ENCODE assay signal across 14 cellular contexts in the genomic region with DNA sequence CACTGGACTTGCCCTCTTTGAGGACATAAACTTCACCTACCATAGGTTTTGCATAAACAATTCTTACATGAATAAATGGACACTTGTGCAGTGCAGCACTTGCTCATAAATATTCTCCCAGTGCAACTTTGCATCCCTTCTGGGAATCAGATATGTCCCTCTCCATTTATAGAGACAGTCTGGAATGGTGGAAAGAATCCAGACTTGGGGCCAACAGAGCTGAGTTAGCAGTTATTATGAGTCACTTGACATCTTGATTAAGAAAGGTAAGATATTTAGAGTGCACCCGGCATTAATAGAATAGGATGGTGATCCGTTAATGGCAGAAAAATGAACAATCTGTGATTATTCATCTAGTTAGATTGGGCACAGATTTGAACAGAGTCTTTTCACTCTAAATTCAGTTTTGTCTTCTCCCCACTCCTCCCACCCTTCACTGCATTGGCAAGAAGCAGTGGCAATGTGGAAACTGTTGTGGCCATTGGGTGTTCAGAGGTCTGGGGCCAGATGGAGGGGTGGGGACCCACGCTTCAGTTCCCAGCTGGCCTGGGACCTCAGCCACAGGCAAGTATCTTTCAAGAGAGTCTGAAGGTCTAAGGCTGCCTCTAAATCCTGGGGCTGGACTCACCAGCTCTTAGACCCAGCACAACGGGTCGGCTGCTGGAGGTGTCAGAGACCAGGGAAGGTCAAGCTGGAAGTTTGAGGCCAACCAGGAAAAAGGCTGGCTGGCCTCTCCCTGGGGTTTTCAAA. TPM values are rescaled to one million over a fixed set of nuclear protein-coding genes. Genes with fewer than 3 reads are reported as not detected.
DNase-seq lines count a peak whose midpoint lies in the region; ATAC-seq, FAIRE-seq and TF ChIP-seq lines count a peak whose summit lies in the region.
"Had no signal": no experiment of that assay in that cellular context is flagged by ENCODE, and none has a peak within 500 bp of the region (broad histone marks: within the 10 kb centered on the region; RNA-seq: fewer than 3 reads in every experiment).

No MANE protein-coding gene starts in this region.

- H3K4me1 Mint-ChIP-seq in brain (peaks cover 28% of the 10 kb centered on the region), neural progenitor cell (peaks cover 22% of the 10 kb centered on the region)
- H3K4me1 Mint-ChIP-seq: CD4-positive, CD25-positive, alpha-beta regulatory T cell had no signal

- no peak for TF ChIP-seq CTCF in brain (conservative IDR thresholded peaks at IDR 0.05)
- TF ChIP-seq CTCF in kidney (IDR thresholded peaks at IDR 0.05; ENCODE audit: borderline replicate concordance, extremely low read depth, insufficient read depth), result no peak
- no peak for TF ChIP-seq CTCF in upper lobe of right lung (IDR thresholded peaks at IDR 0.05)
- no peak for TF ChIP-seq CTCF in neural progenitor cell (IDR thresholded peaks at IDR 0.05)

- H3K36me3 ChIP-seq in kidney (ENCODE audit: control insufficient read depth in 1 of 2, insufficient read depth in 2 of 2, low read length in 2 of 2) (no peaks in the 10 kb centered on the region), upper lobe of right lung (no peaks in the 10 kb centered on the region), neural progenitor cell (no peaks in the 10 kb centered on the region)
- H3K36me3 ChIP-seq: thoracic aorta had no signal

- H3K4me3 ChIP-seq in kidney (ENCODE audit: low read length in 2 of 2) (no peak overlapping the region), upper lobe of right lung (no peak overlapping the region), neural progenitor cell (no peak overlapping the region)
- H3K4me3 ChIP-seq: thoracic aorta had no signal

- no peaks in the 10 kb centered on the region for H3K27me3 ChIP-seq in upper lobe of right lung
- no peaks in the 10 kb centered on the region for H3K27me3 ChIP-seq in neural progenitor cell

- H3F3A ChIP-seq in neural progenitor cell (ENCODE audit: low read depth), result no peaks in the 10 kb centered on the region

- H3K4me2 ChIP-seq in neural progenitor cell, result no peak overlapping the region

- H3K9me3 Mint-ChIP-seq in brain, result peaks cover 0 to 3% (median 0%) of the 10 kb centered on the region in 5 experiments
- peaks cover 4% of the 10 kb centered on the region for H3K9me3 Mint-ChIP-seq in neural progenitor cell
- H3K9me3 Mint-ChIP-seq: activated CD8-positive, alpha-beta T cell treated with anti-CD3 and anti-CD28 coated beads for 36 hours; activated T-helper 2 cell treated with anti-CD3 and anti-CD28 coated beads, Interferon-gamma antibody, Interleukin-2, Interleukin-4, amounts not matched to agents 10 μg/mL and 5 μg/mL and 100 μg/mL, durations not matched to agents 14 hours and 24 hours and 36 hours had no signal

- no peak for FAIRE-seq in kidney (lab: Jason Lieb, UNC)

- H3K9ac ChIP-seq in kidney (ENCODE audit: low read length in 2 of 2) (no peak overlapping the region), neural progenitor cell (no peak overlapping the region)

- DNase-seq in M059J (ENCODE audit: low read depth), result peak; percentile 73
- DNase-seq in kidney, result peak; percentile 73
- no peak for DNase-seq in upper lobe of right lung
- DNase-seq in neural progenitor cell (ENCODE audit: low spot score), result no peak
- DNase-seq in central memory CD4-positive, alpha-beta T cell, result no peak
- no peak for DNase-seq in DMS53 treated with DMSO at 0.1 percent for 48 hours (lab: John Stamatoyannopoulos, UW; ENCODE audit: unreplicated experiment)
- DNase-seq: activated CD8-positive, alpha-beta T cell treated with anti-CD3 and anti-CD28 coated beads for 36 hours; CD4-positive, CD25-positive, alpha-beta regulatory T cell; posterior cingulate gyrus had no signal

- H3K4me3 Mint-ChIP-seq in brain, result no peak overlapping the region
- no peak overlapping the region for H3K4me3 Mint-ChIP-seq in neural progenitor cell
- H3K4me3 Mint-ChIP-seq: activated CD8-positive, alpha-beta T cell treated with anti-CD3 and anti-CD28 coated beads for 36 hours; CD4-positive, CD25-positive, alpha-beta regulatory T cell had no signal

- ATAC-seq in upper lobe of right lung, result peak; percentile 31
- ATAC-seq: activated CD8-positive, alpha-beta T cell treated with anti-CD3 and anti-CD28 coated beads for 36 hours had no signal

- H3K9me3 ChIP-seq in kidney (ENCODE audit: control insufficient read depth in 1 of 2, low read length in 2 of 2) (no peaks in the 10 kb centered on the region), upper lobe of right lung (no peaks in the 10 kb centered on the region), neural progenitor cell (ENCODE audit: low read depth) (no peaks in the 10 kb centered on the region)
- H3K9me3 ChIP-seq: thoracic aorta had no signal

- no peak overlapping the region for H2AFZ ChIP-seq in neural progenitor cell (replicated peaks)

- H3K4me1 ChIP-seq in kidney (ENCODE audit: control insufficient read depth in 1 of 2, insufficient read depth in 1 of 2, low read depth in 1 of 2, low read length in 2 of 2), result no peaks in the 10 kb centered on the region
- H3K4me1 ChIP-seq in upper lobe of right lung, result no peaks in the 10 kb centered on the region
- no peaks in the 10 kb centered on the region for H3K4me1 ChIP-seq in neural progenitor cell

- H3K27me3 Mint-ChIP-seq in brain (peaks cover 5% of the 10 kb centered on the region), neural progenitor cell (ENCODE audit: insufficient read depth, low read depth) (peaks cover 7% of the 10 kb centered on the region)
- H3K27me3 Mint-ChIP-seq: activated CD8-positive, alpha-beta T cell treated with anti-CD3 and anti-CD28 coated beads for 36 hours had no signal

- intact Hi-C loops in kidney (cut with DNase I) (no loop called here), upper lobe of right lung (cut with DNase I) (no loop called here)

- no peak overlapping the region for H3K27ac ChIP-seq in kidney (ENCODE audit: low read depth in 2 of 2, low read length in 2 of 2)
- no peak overlapping the region for H3K27ac ChIP-seq in upper lobe of right lung
- H3K27ac ChIP-seq in neural progenitor cell, result no peak overlapping the region

- H4K20me1 ChIP-seq in neural progenitor cell (ENCODE audit: low read depth), result no peaks in the 10 kb centered on the region

- H3K27ac Mint-ChIP-seq in brain (peak overlapping the region in 3 of 5 experiments; percentile 28 to 64 (median 51)), neural progenitor cell (no peak overlapping the region)
- H3K27ac Mint-ChIP-seq: activated CD8-positive, alpha-beta T cell treated with anti-CD3 and anti-CD28 coated beads for 36 hours; activated T-helper 2 cell treated with anti-CD3 and anti-CD28 coated beads, Interferon-gamma antibody, Interleukin-2, Interleukin-4, amounts not matched to agents 10 μg/mL and 5 μg/mL and 100 μg/mL, durations not matched to agents 14 hours and 24 hours and 36 hours; CD4-positive, CD25-positive, alpha-beta regulatory T cell had no signal

- H3K36me3 Mint-ChIP-seq in brain, result no peaks in the 10 kb centered on the region
- no peaks in the 10 kb centered on the region for H3K36me3 Mint-ChIP-seq in neural progenitor cell
- H3K36me3 Mint-ChIP-seq: CD4-positive, CD25-positive, alpha-beta regulatory T cell had no signal

- H3K79me2 ChIP-seq in neural progenitor cell (ENCODE audit: low read depth), result no peaks in the 10 kb centered on the region

RNA-seq across cellular contexts. Expression of a gene that starts 58.9 kb away (rescaled TPM):
- total RNA-seq in M059J (2014; rRNA removed; shearing (Covaris generic)), result 0.66 and 0.76 TPM in 2 replicates
- polyA plus RNA-seq in brain (ENCODE audit: insufficient read depth, low read depth, low replicate concordance) (0.44 TPM), kidney (ENCODE audit: insufficient read depth, low read depth, low replicate concordance) (0.69 TPM)
- total RNA-seq in kidney (0.50 TPM), upper lobe of right lung (0.29 TPM), neural progenitor cell (ENCODE audit: low replicate concordance) (0.09 TPM in 1 of 2 replicates, not detected in the other)
- total RNA-seq: activated CD8-positive, alpha-beta T cell treated with anti-CD3 and anti-CD28 coated beads for 36 hours; activated T-helper 2 cell treated with anti-CD3 and anti-CD28 coated beads, Interferon-gamma antibody, Interleukin-2, Interleukin-4, amounts not matched to agents 10 μg/mL and 5 μg/mL and 100 μg/mL, durations not matched to agents 14 hours and 24 hours and 36 hours; CD4-positive, CD25-positive, alpha-beta regulatory T cell; fibroblast of villous mesenchyme; SK-MEL-5 had no signal
- polyA plus RNA-seq: CD4-positive, CD25-positive, alpha-beta regulatory T cell had no signal

Comparison
In these comparisons a context has a peak if more than half of its experiments do, and no peak if none do; other contexts are left out.
1. DNase-seq: peak in M059J (single experiment) and kidney (single experiment); none in upper lobe of right lung (single experiment), neural progenitor cell (single experiment), central memory CD4-positive, alpha-beta T cell (single experiment) and DMS53 treated with DMSO at 0.1 percent for 48 hours (single experiment).